In the genomic region with DNA sequence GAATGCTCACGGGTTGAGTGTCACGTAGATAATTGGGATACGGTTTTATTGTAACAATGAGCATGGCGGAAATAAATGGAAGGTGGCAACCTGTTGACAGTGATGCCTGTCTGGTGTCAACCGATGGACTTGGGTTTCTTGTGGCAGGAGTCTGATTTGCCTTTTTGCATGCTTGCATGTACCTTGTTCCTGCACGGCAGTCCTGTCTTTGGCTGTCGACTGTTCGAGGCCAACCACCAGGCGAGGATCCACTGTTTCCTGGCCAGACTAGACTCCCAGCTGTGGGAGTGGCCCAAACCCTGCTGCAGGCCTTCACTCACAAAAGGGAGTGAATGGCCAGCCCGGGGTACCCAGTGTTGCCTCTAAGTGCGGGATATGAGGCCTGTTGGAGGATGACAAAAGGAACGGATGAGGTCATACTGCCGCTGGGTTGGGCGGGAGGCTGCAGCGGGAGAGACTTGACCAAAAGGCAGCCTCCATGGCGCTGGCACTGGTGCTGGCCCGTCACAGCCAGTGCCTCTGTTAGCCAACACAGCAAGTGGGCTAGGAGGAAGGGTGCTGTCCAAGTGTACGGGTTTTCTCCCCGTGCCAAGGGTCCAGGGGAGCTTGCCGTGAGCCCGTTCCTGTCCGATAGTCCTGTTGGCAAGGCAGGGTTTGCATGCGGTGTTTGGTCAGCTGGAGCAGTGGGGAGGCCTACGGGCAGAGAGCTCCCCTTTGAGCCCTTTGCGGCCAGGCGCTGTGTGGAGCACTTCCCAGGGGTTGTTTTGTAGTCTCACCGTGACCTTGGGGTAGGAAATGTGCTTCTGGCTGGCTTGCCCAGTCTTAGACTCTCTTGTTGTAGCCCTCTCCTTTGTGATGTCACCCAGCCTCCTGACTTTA, we compare ENCODE assay signal across 8 cellular contexts. TPM values are rescaled to one million over a fixed set of nuclear protein-coding genes. Genes with fewer than 3 reads are reported as not detected.
DNase-seq lines count a peak whose midpoint lies in the region; ATAC-seq, FAIRE-seq and TF ChIP-seq lines count a peak whose summit lies in the region.

No MANE protein-coding gene starts in this region.

- H3K9me3 Mint-ChIP-seq in stimulated activated memory B cell treated with anti-CD40 and anti-IgM and Interleukin-4, amounts not matched to agents 10 μg/mL and 1 μg/mL and 100 μg/mL, for 72 hours: no peaks in the 10 kb centered on the region

- H3K27me3 Mint-ChIP-seq in stimulated activated memory B cell treated with anti-CD40 and anti-IgM and Interleukin-4, amounts not matched to agents 10 μg/mL and 1 μg/mL and 100 μg/mL, for 72 hours: no peaks in the 10 kb centered on the region

- TF ChIP-seq CTCF in OCI-LY7 (conservative IDR thresholded peaks at IDR 0.05; ENCODE audit: low read length) (no peak), mammary epithelial cell (conservative IDR thresholded peaks at IDR 0.05 in 1 of 2, IDR thresholded peaks at IDR 0.05 in 1 of 2; ENCODE audit: extremely low read depth in 1 of 2, insufficient read depth in 1 of 2, low read depth in 1 of 2, low read length in 2 of 2) (no peak)

- H3K4me1 Mint-ChIP-seq in stimulated activated memory B cell treated with anti-CD40 and anti-IgM and Interleukin-4, amounts not matched to agents 10 μg/mL and 1 μg/mL and 100 μg/mL, for 72 hours: peaks cover 45% of the 10 kb centered on the region

- intact Hi-C loops in OCI-LY7 (cut with micrococcal nuclease; ENCODE audit: unreplicated experiment) (loop anchor here (1.0 to 5.0 kb wide), 3 partner anchors 36 to 119 kb away; partner anchors contain the start of genes TANGO2 and TRMT2A), mammary epithelial cell (cut with micrococcal nuclease) (loop anchor here (1.0 to 5.0 kb wide), 2 partner anchors 36 to 119 kb away; partner anchors contain the start of gene TRMT2A)

- peak overlapping the region; percentile 48 for H3K27ac Mint-ChIP-seq in stimulated activated memory B cell treated with anti-CD40 and anti-IgM and Interleukin-4, amounts not matched to agents 10 μg/mL and 1 μg/mL and 100 μg/mL, for 72 hours

- CTCF ChIA-PET in OCI-LY7 (lab: Charles Lee; ENCODE audit: unreplicated experiment): no interaction called here
- CTCF ChIA-PET in mammary epithelial cell (lab: Charles Lee; ENCODE audit: low non-redundant PET): no interaction called here

- peaks cover under 1% of the 10 kb centered on the region for H3K36me3 Mint-ChIP-seq in stimulated activated memory B cell treated with anti-CD40 and anti-IgM and Interleukin-4, amounts not matched to agents 10 μg/mL and 1 μg/mL and 100 μg/mL, for 72 hours

- H3K79me2 ChIP-seq in OCI-LY7 (ENCODE audit: insufficient read depth, low read depth, low read length): peaks cover 55% of the 10 kb centered on the region
- peaks cover 58% of the 10 kb centered on the region for H3K79me2 ChIP-seq in mammary epithelial cell (ENCODE audit: insufficient read depth, low read length)

- peaks cover 40% of the 10 kb centered on the region for H3K4me1 ChIP-seq in OCI-LY7 (ENCODE audit: insufficient read depth, low read length, poor library complexity, severe bottlenecking)
- peaks cover 18% of the 10 kb centered on the region for H3K4me1 ChIP-seq in mammary epithelial cell (ENCODE audit: insufficient read depth, low read length)

- H3K27ac ChIP-seq in OCI-LY7 (ENCODE audit: low read depth, low read length, poor library complexity, severe bottlenecking): peak overlapping the region; percentile 70
- H3K27ac ChIP-seq in mammary epithelial cell (ENCODE audit: insufficient read depth, low read depth, low read length): peak overlapping the region; percentile 81

- H3K4me2 ChIP-seq in OCI-LY7 (ENCODE audit: low read length) (peak overlapping the region; percentile 100), mammary epithelial cell (ENCODE audit: insufficient read depth, low read depth, low read length) (peak overlapping the region; percentile 94)

- POLR2A ChIA-PET in OCI-LY7 (lab: Charles Lee): interaction anchor here (0.6 kb wide), 1 partner anchor 21 kb away, joined by 3 read pairs; no protein-coding TSS in a partner anchor

- H3K4me3 Mint-ChIP-seq in stimulated activated memory B cell treated with anti-CD40 and anti-IgM and Interleukin-4, amounts not matched to agents 10 μg/mL and 1 μg/mL and 100 μg/mL, for 72 hours: peak overlapping the region; percentile 81

- H3K36me3 ChIP-seq in OCI-LY7 (ENCODE audit: insufficient read depth, low read length): peaks cover 7% of the 10 kb centered on the region
- peaks cover 5% of the 10 kb centered on the region for H3K36me3 ChIP-seq in mammary epithelial cell (ENCODE audit: insufficient read depth, low read length)

- peak overlapping the region; percentile 99 for H3K4me3 ChIP-seq in OCI-LY7 (ENCODE audit: low read depth, low read length, poor library complexity, severe bottlenecking)
- peak overlapping the region; percentile 48 to 73 (median 67) for H3K4me3 ChIP-seq in mammary epithelial cell (replicated peaks in 1 of 3; ENCODE audit: insufficient read depth in 1 of 3, low read depth in 2 of 3, low read length in 3 of 3)

- dilution Hi-C loops in mammary epithelial cell (cut with HindIII; ENCODE audit: low sequenced_read_pairs): loop anchor here (5.0 kb wide), 1 partner anchor 36 kb away; the partner anchor contains the start of genes RANBP1 and TRMT2A

- BruUV-seq in OCI-LY7 (replicated peaks; lab: Mats Ljungman, UMichigan) (no TSS peak), mammary epithelial cell (replicated peaks; lab: Mats Ljungman, UMichigan) (TSS peak; percentile 24)

- no peak for ATAC-seq in stimulated activated memory B cell treated with anti-CD40 and anti-IgM and Interleukin-4, amounts not matched to agents 10 μg/mL and 1 μg/mL and 100 μg/mL, for 72 hours
- ATAC-seq in HG03469 (IDR thresholded peaks at IDR 0.05; ENCODE audit: unreplicated experiment) (no peak), HG03025 (IDR thresholded peaks at IDR 0.05; ENCODE audit: low FRiP score, unreplicated experiment) (no peak)

- H3K9me2 ChIP-seq in OCI-LY7 (ENCODE audit: insufficient read depth, low read length): no peaks in the 10 kb centered on the region

- WGBS in mammary epithelial cell (ENCODE audit: low coverage, missing lambda C conversion rate): 10% methylated on average over 22 of the region's 27 CpGs

- H3K27me3 ChIP-seq in mammary epithelial cell (ENCODE audit: insufficient read depth, low read length): no peaks in the 10 kb centered on the region

- H2AFZ ChIP-seq in OCI-LY7 (ENCODE audit: low read length): peak overlapping the region; percentile 75
- peak overlapping the region; percentile 25 for H2AFZ ChIP-seq in mammary epithelial cell (ENCODE audit: low read depth, low read length)

- H3K9ac ChIP-seq in mammary epithelial cell (ENCODE audit: insufficient read depth, low read length): peak overlapping the region; percentile 76

- no peaks in the 10 kb centered on the region for H3K9me3 ChIP-seq in OCI-LY7 (ENCODE audit: low read length)
- no peaks in the 10 kb centered on the region for H3K9me3 ChIP-seq in mammary epithelial cell (replicated peaks; ENCODE audit: insufficient read depth, low read length)

- DNase-seq in ACHN (peak; percentile 51), GM12891 (ENCODE audit: insufficient read length, low spot score) (no peak), OCI-LY7 (ENCODE audit: low spot score) (peak; percentile 33), mammary epithelial cell (peak; percentile 64), kidney glomerular epithelial cell (lab: John Stamatoyannopoulos, UW) (peak; percentile 7)

- 0 out of 2 replicates have a peak, but pooled peaks cover 3% of the 10 kb centered on the region for H4K20me1 ChIP-seq in OCI-LY7 (ENCODE audit: insufficient read depth, low read length)
- H4K20me1 ChIP-seq in mammary epithelial cell (ENCODE audit: insufficient read depth, low read length): peaks cover 2% of the 10 kb centered on the region

- in situ Hi-C loops in ACHN (cut with HindIII; ENCODE audit: low pct_ligation_motif_present, low pct_unique_long_range_greater_than_20kb, low sequenced_read_pairs) (no loop called here), mammary epithelial cell (cut with MboI; ENCODE audit: low sequenced_read_pairs in 2 of 2) (no loop called here)

- FAIRE-seq in GM12891 (lab: Jason Lieb, UNC): peak; percentile 26

- no peak for TF ChIP-seq POLR2A in GM12891 (IDR thresholded peaks at IDR 0.05; ENCODE audit: low read depth, low read length)

TF ChIP-seq in GM12891, 5 proteins besides CTCF, POLR2A, EP300 and RAD21:
- TF ChIP-seq PAX5 (IDR thresholded peaks at IDR 0.05; ENCODE audit: insufficient read depth, low read length, severe bottlenecking) (no peak), SPI1 (IDR thresholded peaks at IDR 0.05; ENCODE audit: low read depth, low read length) (no peak), POU2F2 (IDR thresholded peaks at IDR 0.05; ENCODE audit: low read depth, low read length) (no peak), TAF1 (IDR thresholded peaks at IDR 0.05; ENCODE audit: low read depth, low read length) (no peak), POLR2AphosphoS5 (IDR thresholded peaks at IDR 0.05; ENCODE audit: low read depth, low read length) (no peak)

RNA-seq across cellular contexts. Expression of gene DGCR8, which starts 1.0 kb away (rescaled TPM):
- 13.9 TPM for polyA plus RNA-seq in GM12891 (2012; ENCODE audit: low read depth, missing spikeins)
- total RNA-seq in OCI-LY7 (2014; rRNA removed; shearing (Covaris generic)): 49.5 and 53.4 TPM in 2 replicates
- 68.2 and 75.6 TPM in 2 replicates for total RNA-seq in OCI-LY7 (2022)
- 10 to 100 TPM; 23.0 to 40.4 TPM for total RNA-seq in mammary epithelial cell
- 20.0 TPM for polyA plus RNA-seq in mammary epithelial cell
- polyA minus RNA-seq in mammary epithelial cell: 51.5 TPM

RNA-seq across cellular contexts. Expression of gene RANBP1, which starts 34.9 kb away (rescaled TPM):
- polyA plus RNA-seq in GM12891 (2012; ENCODE audit: low read depth, missing spikeins): 168 TPM
- 570 and 652 TPM in 2 replicates for total RNA-seq in OCI-LY7 (2014; rRNA removed; shearing (Covaris generic))
- total RNA-seq in OCI-LY7 (2022): 398 and 406 TPM in 2 replicates
- total RNA-seq in mammary epithelial cell: 100 to 1,000 TPM in 1 of 2 donors, 10 to 100 TPM in 1; 80.2 to 211 TPM
- 320 TPM for polyA plus RNA-seq in mammary epithelial cell
- 116 TPM for polyA minus RNA-seq in mammary epithelial cell

RNA-seq across cellular contexts. Expression of gene TRMT2A, which starts 36.0 kb away (rescaled TPM):
- polyA plus RNA-seq in GM12891 (2012; ENCODE audit: low read depth, missing spikeins): 45.8 TPM
- 118 and 126 TPM in 2 replicates for total RNA-seq in OCI-LY7 (2014; rRNA removed; shearing (Covaris generic))
- total RNA-seq in OCI-LY7 (2022) (97.5 and 104 TPM in 2 replicates), mammary epithelial cell (10 to 100 TPM; 30.3 to 42.6 TPM)
- polyA plus RNA-seq in mammary epithelial cell: 24.7 TPM
- 44.9 TPM for polyA minus RNA-seq in mammary epithelial cell

RNA-seq across cellular contexts. Expression of gene ZDHHC8, which starts 50.6 kb away (rescaled TPM):
- polyA plus RNA-seq in GM12891 (2012; ENCODE audit: low read depth, missing spikeins): 7.3 TPM
- 1.8 and 2.3 TPM in 2 replicates for total RNA-seq in OCI-LY7 (2014; rRNA removed; shearing (Covaris generic))
- total RNA-seq in OCI-LY7 (2022): 9.6 and 16.7 TPM in 2 replicates
- total RNA-seq in mammary epithelial cell: 10 to 100 TPM; 10.7 to 79.4 TPM
- polyA plus RNA-seq in mammary epithelial cell: 37.7 TPM
- polyA minus RNA-seq in mammary epithelial cell: 9.9 TPM
